Comparison of ENCODE assay signal across 27 cellular contexts in genomic region chr14:91961297-91962220, GRCh38. TPM values are rescaled to one million over a fixed set of nuclear protein-coding genes. Genes with fewer than 3 reads are reported as not detected.
DNase-seq lines count a peak whose midpoint lies in the region; ATAC-seq, FAIRE-seq and TF ChIP-seq lines count a peak whose summit lies in the region.
"Had no signal": no experiment of that assay in that cellular context is flagged by ENCODE, and none has a peak within 500 bp of the region (broad histone marks: within the 10 kb centered on the region; RNA-seq: fewer than 3 reads in every experiment).

No MANE protein-coding gene starts in this region.

- no peaks in the 10 kb centered on the region for H3K36me3 ChIP-seq in K562 (ENCODE audit: control insufficient read depth, insufficient read depth, low read length)
- H3K36me3 ChIP-seq: esophagus muscularis mucosa, HAP-1, ovary, right atrium auricular region had no signal

- BruUV-seq in K562 (replicated peaks; lab: Mats Ljungman, UMichigan): no TSS peak

- H3K9me1 ChIP-seq in K562 (ENCODE audit: control insufficient read depth, insufficient read depth, low read length): no peaks in the 10 kb centered on the region

- TF ChIP-seq POLR2A in K562 (conservative IDR thresholded peaks at IDR 0.05): no peak

- H3K36me3 Mint-ChIP-seq in activated T-cell treated with anti-CD3 and anti-CD28 coated beads, Interleukin-2, amount 50 U/mL, for 4 hours (ENCODE audit: insufficient read depth): no peaks in the 10 kb centered on the region
- no peaks in the 10 kb centered on the region for H3K36me3 Mint-ChIP-seq in WTC11
- H3K36me3 Mint-ChIP-seq in nephron progenitor cell (ENCODE audit: low read depth): no peaks in the 10 kb centered on the region
- H3K36me3 Mint-ChIP-seq: natural killer cell treated with Interleukin-12 subunit alpha and Interleukin-12 subunit beta and Interleukin-15 and Interleukin-18, amount 100 ng/mL, for 72 hours had no signal

- peaks cover 3% of the 10 kb centered on the region for H3K27me3 Mint-ChIP-seq in activated T-cell treated with anti-CD3 and anti-CD28 coated beads, Interleukin-2, amount 50 U/mL, for 4 hours (ENCODE audit: low read depth)
- H3K27me3 Mint-ChIP-seq in WTC11 (ENCODE audit: low read depth) (no peaks in the 10 kb centered on the region), nephron progenitor cell (ENCODE audit: low read depth, poor library complexity) (peaks cover 3% of the 10 kb centered on the region)
- H3K27me3 Mint-ChIP-seq: stimulated activated naive CD8-positive, alpha-beta T cell treated with anti-CD3 and anti-CD28 coated beads, Interleukin-15, Interleukin-2, amounts not matched to agents 100 ng/mL and 50 ng/mL, for 24 hours had no signal

- H3K27ac ChIP-seq in K562 (ENCODE audit: extremely low read depth, low read depth, low read length): no peak overlapping the region
- H3K27ac ChIP-seq: coronary artery, esophagus muscularis mucosa, left ventricle myocardium inferior, ovary, right atrium auricular region, tibial artery had no signal

- H4K20me1 ChIP-seq in K562 (replicated peaks; ENCODE audit: control insufficient read depth, insufficient read depth, low read length): no peaks in the 10 kb centered on the region

- FAIRE-seq in K562 (lab: Jason Lieb, UNC): no peak
- FAIRE-seq: bronchial epithelial cell, frontal cortex, GM12892 had no signal

- H3K79me2 ChIP-seq in K562 (ENCODE audit: control insufficient read depth, insufficient read depth, low read length): no peaks in the 10 kb centered on the region

- H2AFZ ChIP-seq in K562 (ENCODE audit: low read depth, low read length): no peak overlapping the region

- TF ChIP-seq RAD21 in K562 (CRISPR knock-in tag; conservative IDR thresholded peaks at IDR 0.05 in 1 of 2, IDR thresholded peaks at IDR 0.05 in 1 of 2): no peak

- POLR2A ChIA-PET in WTC11 (lab: Charles Lee) (interaction anchor here (0.6 kb wide), 1 partner anchor 90 kb away, joined by 5 read pairs; no protein-coding TSS in a partner anchor), K562 (lab: Yijun Ruan, JAX) (no interaction called here)

- CTCF ChIA-PET in WTC11 (lab: Charles Lee): interaction anchor here (0.6 to 1.4 kb wide), 4 partner anchors 19 to 312 kb away, joined by 3 to 4 read pairs (median 4); no protein-coding TSS in a partner anchor
- CTCF ChIA-PET in K562 (lab: Yijun Ruan, JAX; ENCODE audit: low intra/inter-chr PET ratio): no interaction called here

- no peak for DNase-seq in activated T-cell treated with anti-CD3 and anti-CD28 coated beads, Interleukin-2, amount 50 U/mL, for 4 hours
- DNase-seq in activated T-cell treated with anti-CD3 and anti-CD28 coated beads, Interleukin-2, amount 50 U/mL, for 1 hour: no peak
- no peak for DNase-seq in WTC11 (ENCODE audit: low spot score)
- no peak for DNase-seq in K562 (ENCODE audit: extremely low read depth in 1 of 4, low spot score in 3 of 4)
- DNase-seq in nephron progenitor cell: no peak
- DNase-seq in DMS 273 (lab: John Stamatoyannopoulos, UW; ENCODE audit: unreplicated experiment): no peak
- DNase-seq: amniotic stem cell, hypothalamus, IMR-90, left ventricle myocardium inferior, NCI-H1105, NCI-H1930, NCI-H2227 treated with DMSO at 0.1 percent for 48 hours, ovary, RPMI8226, T-helper 17 cell, tibial artery had no signal

- H3K9me3 ChIP-seq in K562 (replicated peaks; ENCODE audit: control insufficient read depth, insufficient read depth, low read depth, low read length): no peaks in the 10 kb centered on the region
- H3K9me3 ChIP-seq: esophagus muscularis mucosa, HAP-1, left ventricle myocardium inferior, ovary, right atrium auricular region, tibial artery had no signal

- no peak for TF ChIP-seq EP300 in K562 (IDR thresholded peaks at IDR 0.05; ENCODE audit: low read length)

- no peaks in the 10 kb centered on the region for H3K9me3 Mint-ChIP-seq in activated T-cell treated with anti-CD3 and anti-CD28 coated beads, Interleukin-2, amount 50 U/mL, for 4 hours
- no peaks in the 10 kb centered on the region for H3K9me3 Mint-ChIP-seq in WTC11
- H3K9me3 Mint-ChIP-seq in nephron progenitor cell: no peaks in the 10 kb centered on the region
- H3K9me3 Mint-ChIP-seq: natural killer cell treated with Interleukin-12 subunit alpha and Interleukin-12 subunit beta and Interleukin-15 and Interleukin-18, amount 100 ng/mL, for 72 hours; stimulated activated naive CD8-positive, alpha-beta T cell treated with anti-CD3 and anti-CD28 coated beads, Interleukin-15, Interleukin-2, amounts not matched to agents 100 ng/mL and 50 ng/mL, for 24 hours had no signal

- H3K4me1 Mint-ChIP-seq in activated T-cell treated with anti-CD3 and anti-CD28 coated beads, Interleukin-2, amount 50 U/mL, for 4 hours (ENCODE audit: low read depth): peaks cover 10% of the 10 kb centered on the region
- H3K4me1 Mint-ChIP-seq in WTC11 (peaks cover 6% of the 10 kb centered on the region; the same call in 1 of the 2 replicates), nephron progenitor cell (peaks cover 14% of the 10 kb centered on the region)

- H3K27ac Mint-ChIP-seq in WTC11 (no peak overlapping the region), nephron progenitor cell (peak overlapping the region; percentile 42)
- H3K27ac Mint-ChIP-seq: natural killer cell treated with Interleukin-12 subunit alpha and Interleukin-12 subunit beta and Interleukin-15 and Interleukin-18, amount 100 ng/mL, for 72 hours; stimulated activated naive CD8-positive, alpha-beta T cell treated with anti-CD3 and anti-CD28 coated beads, Interleukin-15, Interleukin-2, amounts not matched to agents 100 ng/mL and 50 ng/mL, for 24 hours; T-helper 17 cell had no signal

- intact Hi-C loops in K562 (cut with micrococcal nuclease): no loop called here

- peak; percentile 77 to 84 for ATAC-seq in activated T-cell treated with anti-CD3 and anti-CD28 coated beads, Interleukin-2, amount 50 U/mL, for 4 hours
- ATAC-seq in WTC11 (peak; percentile 38; the same call in 1 of the 2 replicates), K562 (peak; percentile 41; the same call in 2 of the 3 replicates), HG03460 (IDR thresholded peaks at IDR 0.05; ENCODE audit: unreplicated experiment) (no peak)
- ATAC-seq: natural killer cell treated with Interleukin-12 subunit alpha and Interleukin-12 subunit beta and Interleukin-15 and Interleukin-18, amount 100 ng/mL, for 72 hours; T-helper 17 cell had no signal

- in situ Hi-C loops in K562 (cut with MboI): no loop called here

- no peaks in the 10 kb centered on the region for H3K4me1 ChIP-seq in K562 (replicated peaks in 1 of 2; ENCODE audit: control insufficient read depth in 2 of 2, insufficient read depth in 2 of 2, low read length in 2 of 2)
- H3K4me1 ChIP-seq: esophagus muscularis mucosa, HAP-1, left ventricle myocardium inferior, right atrium auricular region, tibial artery had no signal

- H3K4me3 ChIP-seq in K562: no peak overlapping the region
- H3K4me3 ChIP-seq: coronary artery, esophagus muscularis mucosa, HAP-1, left ventricle myocardium inferior, ovary, right atrium auricular region, tibial artery had no signal

- H3K4me2 ChIP-seq in K562 (ENCODE audit: insufficient read depth, low read length): no peak overlapping the region

- H3K4me3 Mint-ChIP-seq in activated T-cell treated with anti-CD3 and anti-CD28 coated beads, Interleukin-2, amount 50 U/mL, for 4 hours: no peak overlapping the region
- no peak overlapping the region for H3K4me3 Mint-ChIP-seq in WTC11
- no peak overlapping the region for H3K4me3 Mint-ChIP-seq in nephron progenitor cell
- H3K4me3 Mint-ChIP-seq: natural killer cell treated with Interleukin-12 subunit alpha and Interleukin-12 subunit beta and Interleukin-15 and Interleukin-18, amount 100 ng/mL, for 72 hours; stimulated activated naive CD8-positive, alpha-beta T cell treated with anti-CD3 and anti-CD28 coated beads, Interleukin-15, Interleukin-2, amounts not matched to agents 100 ng/mL and 50 ng/mL, for 24 hours; T-helper 17 cell had no signal

- 23% methylated on average over 9 of the region's 14 CpGs for WGBS in K562 (ENCODE audit: insufficient coverage, low coverage, missing lambda C conversion rate)

- TF ChIP-seq CTCF in WTC11 (IDR thresholded peaks at IDR 0.05) (no peak), K562 (IDR thresholded peaks at IDR 0.05 in 2 of 3, conservative IDR thresholded peaks at IDR 0.05 in 1 of 3; ENCODE audit: insufficient read depth in 2 of 3, low read depth in 1 of 3, low read length in 3 of 3) (no peak), nephron progenitor cell (IDR thresholded peaks at IDR 0.05) (no peak)

- H3K9ac ChIP-seq in K562 (ENCODE audit: insufficient read depth in 1 of 2, low read depth in 2 of 2, low read length in 2 of 2): no peak overlapping the region

- peaks cover 0 to 6% of the 10 kb centered on the region in 2 experiments; a peak in 1 of 5 replicates for H3K27me3 ChIP-seq in K562 (ENCODE audit: control insufficient read depth in 2 of 2, insufficient read depth in 2 of 2, low read length in 2 of 2)
- H3K27me3 ChIP-seq: ovary, right atrium auricular region, tibial artery had no signal

TF ChIP-seq in WTC11, 78 proteins besides CTCF, POLR2A, EP300 and RAD21 (continues in another document):
- no peak for TF ChIP-seq KAT7 (CRISPR knock-in tag; IDR thresholded peaks at IDR 0.05; ENCODE audit: borderline replicate concordance)

RNA-seq across cellular contexts. Expression of gene FBLN5, which starts 14.1 kb away (rescaled TPM):
- under 1 TPM; 0.37 to 0.83 (median 0.60) TPM for total RNA-seq in activated T-cell treated with anti-CD3 and anti-CD28 coated beads, Interleukin-2, amount 50 U/mL, for 4 hours
- 2.7 to 4.0 TPM (median 3.6 TPM) in 3 replicates for total RNA-seq in WTC11 (2021)
- not detected in 2 replicates for total RNA-seq in K562 (2011; cell fraction: chromatin; rRNA removed; ENCODE audit: low replicate concordance)
- not detected in 2 replicates for total RNA-seq in K562 (2011; cell fraction: nucleolus; rRNA removed)
- total RNA-seq in K562 (2011; cell fraction: nucleoplasm; rRNA removed): not detected in 2 replicates
- total RNA-seq in K562 (2014; rRNA removed): not detected in 2 replicates
- not detected in 2 replicates for total RNA-seq in K562 (2014; rRNA removed; fragmentation: Illumina TruSeq; extraction: Trizol)
- total RNA-seq in K562 (2015; rRNA removed; fragmentation: Illumina TruSeq; extraction: Trizol): not detected in 2 replicates
- total RNA-seq in K562 (2021): 0.22 and 0.25 TPM in 2 replicates
- polyA plus RNA-seq in K562 (2011; rRNA removed): not detected in 2 replicates
- polyA plus RNA-seq in K562 (2011; cell fraction: cytosol; rRNA removed): not detected in 2 replicates
- polyA plus RNA-seq in K562 (2011; cell fraction: nucleus; rRNA removed): not detected in 2 replicates
- not detected in 2 replicates for polyA plus RNA-seq in K562 (2012)
- polyA plus RNA-seq in K562 (2014; fragmentation: Illumina TruSeq; extraction: Trizol): not detected in 2 replicates
- polyA plus RNA-seq in K562 (2014; fragmentation: Nextera tagmentation; extraction: Ambion mirVana): not detected
- polyA plus RNA-seq in K562 (2014; rRNA removed): 0.11 TPM in 1 of 2 replicates, not detected in the other
- not detected in 2 replicates for polyA minus RNA-seq in K562 (2011; rRNA and poly(A)+ RNA removed)
- not detected in 2 replicates for polyA minus RNA-seq in K562 (2011; cell fraction: cytosol; rRNA and poly(A)+ RNA removed)
- polyA minus RNA-seq in K562 (2011; cell fraction: nucleus; rRNA and poly(A)+ RNA removed): not detected in 2 replicates
- total RNA-seq: natural killer cell treated with Interleukin-12 subunit alpha and Interleukin-12 subunit beta and Interleukin-15 and Interleukin-18, amount 100 ng/mL, for 72 hours had no signal
